19 cellular contexts compared by ENCODE assay signal in the genomic region with DNA sequence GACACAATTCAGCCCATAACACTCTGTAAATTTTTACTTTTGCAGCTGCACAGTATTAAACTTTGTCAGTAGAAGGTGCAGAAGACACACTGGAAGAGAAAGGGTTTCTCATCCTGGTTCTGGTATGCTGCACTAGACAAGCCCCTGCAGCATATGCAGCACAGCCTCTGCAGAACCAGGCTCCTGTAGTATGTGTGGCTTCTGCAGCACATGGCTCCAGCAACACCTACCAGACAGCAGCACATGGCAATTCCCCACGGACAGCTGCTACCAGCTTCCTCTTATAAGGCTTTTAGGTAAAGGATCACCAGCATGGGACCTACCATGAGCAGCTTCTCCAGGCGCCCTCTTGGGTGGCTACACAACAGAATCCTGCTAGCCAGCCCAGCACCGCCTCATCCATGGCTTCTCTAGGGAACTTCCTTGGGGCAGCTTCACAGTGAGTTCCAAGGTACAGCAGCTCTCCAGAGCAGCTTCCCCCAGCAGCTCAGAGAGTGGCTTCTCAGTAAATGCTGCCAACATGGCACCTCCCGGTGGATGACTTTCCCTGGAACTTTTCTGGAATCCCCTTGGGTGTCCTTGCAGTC.
A peak's percentile ranks its signal among the peaks of the same experiment; 100 is the strongest.
DNase-seq lines count a peak whose midpoint lies in the region; ATAC-seq, FAIRE-seq and TF ChIP-seq lines count a peak whose summit lies in the region.
"Had no signal": no experiment of that assay in that cellular context is flagged by ENCODE, and none has a peak within 500 bp of the region (broad histone marks: within the 10 kb centered on the region; RNA-seq: fewer than 3 reads in every experiment).

No MANE protein-coding gene starts in this region.

- H3K27ac ChIP-seq in HepG2 (ENCODE audit: extremely low read length, insufficient read depth, low read length) (no peak overlapping the region), right lobe of liver (no peak overlapping the region), kidney (ENCODE audit: low read depth in 2 of 2, low read length in 2 of 2) (no peak overlapping the region)
- H3K27ac ChIP-seq: 22Rv1; BLaER1 treated with 17β-estradiol and CSF1 and Interleukin-3, amounts not matched to agents 10 nM and 100 nM; HL-60 had no signal

- no peak for TF ChIP-seq EP300 in HepG2 (IDR thresholded peaks at IDR 0.05; ENCODE audit: low read depth in 2 of 2, low read length in 2 of 2)
- TF ChIP-seq EP300 in HepG2 (CRISPR knock-in tag; IDR thresholded peaks at IDR 0.05; ENCODE audit: borderline replicate concordance) = no peak

- H3K27me3 ChIP-seq in HepG2 (ENCODE audit: control insufficient read depth in 1 of 2, insufficient read depth in 2 of 2, low read length in 2 of 2) = no peaks in the 10 kb centered on the region
- no peaks in the 10 kb centered on the region for H3K27me3 ChIP-seq in right lobe of liver
- H3K27me3 ChIP-seq: BLaER1 treated with 17β-estradiol and CSF1 and Interleukin-3, amounts not matched to agents 10 nM and 100 nM had no signal

- BruUV-seq in HepG2 (replicated peaks; lab: Mats Ljungman, UMichigan) = no TSS peak

- intact Hi-C loops in HepG2 (cut with micrococcal nuclease; ENCODE audit: unreplicated experiment) (no loop called here), right lobe of liver (cut with DNase I) (no loop called here), kidney (cut with DNase I) (no loop called here)

- TF ChIP-seq CTCF in HepG2 (CRISPR knock-in tag; IDR thresholded peaks at IDR 0.05) = no peak
- TF ChIP-seq CTCF in right lobe of liver (IDR thresholded peaks at IDR 0.05) = no peak
- no peak for TF ChIP-seq CTCF in kidney (IDR thresholded peaks at IDR 0.05; ENCODE audit: borderline replicate concordance, extremely low read depth, insufficient read depth)

- CTCF ChIA-PET in HepG2 (lab: Yijun Ruan, JAX; ENCODE audit: low intra/inter-chr PET ratio, low total read pairs) = no interaction called here

- TF ChIP-seq POLR2A in HepG2 (IDR thresholded peaks at IDR 0.05; ENCODE audit: insufficient read depth in 1 of 2, low read depth in 2 of 2, low read length in 2 of 2) (no peak), right lobe of liver (IDR thresholded peaks at IDR 0.05) (no peak)

- in situ Hi-C loops in HepG2 (cut with HindIII; ENCODE audit: extremely low pct_ligation_motif_present, low pct_unique_long_range_greater_than_20kb) = no loop called here

- no peaks in the 10 kb centered on the region for H4K20me1 ChIP-seq in HepG2 (ENCODE audit: insufficient read depth, low read length)
- H4K20me1 ChIP-seq: BLaER1 treated with 17β-estradiol and CSF1 and Interleukin-3, amounts not matched to agents 10 nM and 100 nM had no signal

- DNase-seq in NCI-H2107 treated with DMSO at 0.1 percent for 48 hours (lab: John Stamatoyannopoulos, UW; ENCODE audit: unreplicated experiment) (peak; percentile 12), NCI-H2107 (lab: John Stamatoyannopoulos, UW) (no peak), HepG2 (ENCODE audit: low spot score) (no peak), right lobe of liver (no peak), kidney (peak; percentile 43), 8988T (no peak), kidney tubule cell (ENCODE audit: low spot score) (no peak)
- DNase-seq: DMS 273 treated with DMSO at 0.1 percent for 48 hours, EL, NCI-H1105 treated with DMSO at 0.1 percent for 48 hours, NCI-H187, NCI-H510A treated with DMSO at 0.1 percent for 48 hours, RPMI8226 had no signal

- TF ChIP-seq RAD21 in HepG2 (CRISPR knock-in tag; IDR thresholded peaks at IDR 0.05) = no peak

- no peak for FAIRE-seq in HepG2 (lab: Jason Lieb, UNC)
- FAIRE-seq in kidney (lab: Jason Lieb, UNC) = no peak
- FAIRE-seq: HTR-8/SVneo had no signal

- POLR2A ChIA-PET in HepG2 (lab: Yijun Ruan, JAX) = no interaction called here

- H2AFZ ChIP-seq in HepG2 (ENCODE audit: low read length) = no peak overlapping the region

- H3K79me2 ChIP-seq in HepG2 (ENCODE audit: insufficient read depth, low read length) = no peaks in the 10 kb centered on the region

- H3K36me3 ChIP-seq in HepG2 (replicated peaks in 1 of 2; ENCODE audit: control insufficient read depth in 1 of 2, insufficient read depth in 2 of 2, low read length in 2 of 2) (no peaks in the 10 kb centered on the region), right lobe of liver (no peaks in the 10 kb centered on the region), kidney (ENCODE audit: control insufficient read depth in 1 of 2, insufficient read depth in 2 of 2, low read length in 2 of 2) (no peaks in the 10 kb centered on the region)
- H3K36me3 ChIP-seq: BLaER1 treated with 17β-estradiol and CSF1 and Interleukin-3, amounts not matched to agents 10 nM and 100 nM had no signal

- H3K9me3 ChIP-seq in HepG2 (ENCODE audit: low read length) (no peaks in the 10 kb centered on the region), right lobe of liver (no peaks in the 10 kb centered on the region), kidney (ENCODE audit: control insufficient read depth in 1 of 2, low read length in 2 of 2) (no peaks in the 10 kb centered on the region)
- H3K9me3 ChIP-seq: BLaER1 treated with 17β-estradiol and CSF1 and Interleukin-3, amounts not matched to agents 10 nM and 100 nM had no signal

- H3K9ac ChIP-seq in HepG2 (ENCODE audit: insufficient read depth, low read depth, low read length) (no peak overlapping the region), kidney (ENCODE audit: low read length in 2 of 2) (no peak overlapping the region)
- H3K9ac ChIP-seq: BLaER1 treated with 17β-estradiol and CSF1 and Interleukin-3, amounts not matched to agents 10 nM and 100 nM had no signal

- 7% methylated on average over 3 of the region's 4 CpGs for WGBS in HepG2 (ENCODE audit: low lambda C conversion rate)
- WGBS in right lobe of liver (ENCODE audit: insufficient coverage, low coverage, low lambda C conversion rate, missing lambda C conversion rate) = 80% methylated on average over 1 of the region's 4 CpGs

- H3K4me2 ChIP-seq in HepG2 (ENCODE audit: low read depth, low read length) = no peak overlapping the region
- H3K4me2 ChIP-seq: BLaER1 treated with 17β-estradiol and CSF1 and Interleukin-3, amounts not matched to agents 10 nM and 100 nM had no signal

- H3K4me3 ChIP-seq in HepG2 (replicated peaks in 1 of 3; ENCODE audit: insufficient read depth in 1 of 3, low read depth in 2 of 3, low read length in 3 of 3) (no peak overlapping the region), right lobe of liver (no peak overlapping the region), kidney (ENCODE audit: low read length in 2 of 2) (no peak overlapping the region)
- H3K4me3 ChIP-seq: BLaER1 treated with 17β-estradiol and CSF1 and Interleukin-3, amounts not matched to agents 10 nM and 100 nM had no signal

- ATAC-seq in HepG2 (no peak), right lobe of liver (no peak), GM21381 (IDR thresholded peaks at IDR 0.05; ENCODE audit: unreplicated experiment) (no peak)
- ATAC-seq: HCT116 had no signal

- H3K4me1 ChIP-seq in HepG2 (ENCODE audit: insufficient read depth, low read length) = no peaks in the 10 kb centered on the region
- H3K4me1 ChIP-seq in right lobe of liver = no peaks in the 10 kb centered on the region
- no peaks in the 10 kb centered on the region for H3K4me1 ChIP-seq in kidney (ENCODE audit: control insufficient read depth in 1 of 2, insufficient read depth in 1 of 2, low read depth in 1 of 2, low read length in 2 of 2)
- H3K4me1 ChIP-seq: BLaER1 treated with 17β-estradiol and CSF1 and Interleukin-3, amounts not matched to agents 10 nM and 100 nM had no signal

TF ChIP-seq in HepG2, 621 proteins besides CTCF, POLR2A, EP300 and RAD21:
- no peak for TF ChIP-seq ZFP90 (CRISPR knock-in tag; IDR thresholded peaks at IDR 0.05; ENCODE audit: borderline replicate concordance)
- TF ChIP-seq KMT2A (CRISPR knock-in tag; IDR thresholded peaks at IDR 0.05) = no peak
- TF ChIP-seq, protein P1, sequence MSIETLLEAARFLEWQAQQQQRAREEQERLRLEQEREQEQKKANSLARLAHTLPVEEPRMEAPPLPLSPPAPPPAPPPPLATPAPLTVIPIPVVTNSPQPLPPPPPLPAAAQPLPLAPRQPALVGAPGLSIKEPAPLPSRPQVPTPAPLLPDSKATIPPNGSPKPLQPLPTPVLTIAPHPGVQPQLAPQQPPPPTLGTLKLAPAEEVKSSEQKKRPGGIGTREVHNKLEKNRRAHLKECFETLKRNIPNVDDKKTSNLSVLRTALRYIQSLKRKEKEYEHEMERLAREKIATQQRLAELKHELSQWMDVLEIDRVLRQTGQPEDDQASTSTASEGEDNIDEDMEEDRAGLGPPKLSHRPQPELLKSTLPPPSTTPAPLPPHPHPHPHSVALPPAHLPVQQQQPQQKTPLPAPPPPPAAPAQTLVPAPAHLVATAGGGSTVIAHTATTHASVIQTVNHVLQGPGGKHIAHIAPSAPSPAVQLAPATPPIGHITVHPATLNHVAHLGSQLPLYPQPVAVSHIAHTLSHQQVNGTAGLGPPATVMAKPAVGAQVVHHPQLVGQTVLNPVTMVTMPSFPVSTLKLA (IDR thresholded peaks at IDR 0.05) = peak; percentile 49; the same call in 1 of the 2 replicates
TF ChIP-seq in HepG2: peak in this region for 1.

Comparison
In these comparisons a context has a peak if more than half of its experiments do, and no peak if none do; other contexts are left out.
1. DNase-seq: peak in NCI-H2107 treated with DMSO at 0.1 percent for 48 hours (single experiment) and kidney (single experiment); none in NCI-H2107 (single experiment), HepG2 (single experiment), right lobe of liver (0 of 3), 8988T (single experiment) and kidney tubule cell (single experiment).